Comparison of ENCODE assay signal across 11 cellular contexts in genomic region chr21:43130094-43130493, GRCh38. TPM values are rescaled to one million over a fixed set of nuclear protein-coding genes. Genes with fewer than 3 reads are reported as not detected.
"Had no signal": no experiment of that assay in that cellular context is flagged by ENCODE, and none has a peak within 500 bp of the region (broad histone marks: within the 10 kb centered on the region; RNA-seq: fewer than 3 reads in every experiment).

No MANE protein-coding gene starts in this region.

RNA-seq across cellular contexts. Expression of gene CRYAA, which starts 38.7 kb away (rescaled TPM):
- total RNA-seq: OCI-LY7, PC-3, PC-9, Peyer's patch, Right ventricle myocardium inferior, Right ventricle myocardium superior, RPMI7951, SJCRH30, SJSA1, SK-MEL-5 had no signal
- polyA plus RNA-seq: SK-N-SH had no signal
